ENCODE assay signal across 1 cellular context in the genomic region with DNA sequence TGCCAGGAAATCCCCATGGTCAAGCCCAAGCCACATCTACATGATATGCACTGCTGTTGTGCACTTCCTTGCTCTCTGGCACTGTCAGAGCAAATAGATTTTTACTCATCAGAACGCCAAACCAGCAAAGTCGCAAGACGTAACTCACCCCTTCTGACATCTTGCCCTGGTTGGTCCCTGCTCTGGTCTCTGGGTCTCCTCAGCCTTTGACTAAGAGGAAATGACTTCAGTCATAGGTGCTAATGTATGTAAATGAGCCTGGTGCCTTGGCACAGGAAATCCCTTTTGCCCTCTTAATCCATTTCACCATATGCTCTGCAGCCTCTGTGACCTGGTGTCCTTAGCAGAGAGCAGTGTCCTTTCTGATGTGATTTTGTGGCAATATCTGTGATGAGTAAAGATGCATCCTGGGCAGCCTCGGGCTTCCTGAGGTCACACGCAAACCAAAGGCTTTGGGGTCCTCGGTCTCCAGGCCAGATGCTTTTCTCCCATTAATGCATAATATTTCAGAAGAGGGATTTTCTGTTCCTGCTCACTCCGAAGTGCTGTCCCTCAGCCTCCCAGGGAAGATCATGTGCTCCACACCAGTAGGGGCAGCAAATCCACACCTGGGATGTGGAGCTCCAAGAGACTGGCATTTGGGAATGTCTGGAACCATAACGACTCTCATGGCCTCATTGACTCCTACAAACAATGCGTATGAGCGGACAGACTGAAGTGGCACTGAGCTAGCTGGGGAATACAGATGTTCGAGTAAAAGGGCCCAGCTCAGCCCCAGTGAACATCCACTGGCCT.
TF ChIP-seq lines count a peak whose summit lies in the region.

No MANE protein-coding gene starts in this region.

TF ChIP-seq in IMR-90, 13 proteins besides CTCF, POLR2A, EP300 and RAD21 (continued from another document):
- TF ChIP-seq, protein P1, sequence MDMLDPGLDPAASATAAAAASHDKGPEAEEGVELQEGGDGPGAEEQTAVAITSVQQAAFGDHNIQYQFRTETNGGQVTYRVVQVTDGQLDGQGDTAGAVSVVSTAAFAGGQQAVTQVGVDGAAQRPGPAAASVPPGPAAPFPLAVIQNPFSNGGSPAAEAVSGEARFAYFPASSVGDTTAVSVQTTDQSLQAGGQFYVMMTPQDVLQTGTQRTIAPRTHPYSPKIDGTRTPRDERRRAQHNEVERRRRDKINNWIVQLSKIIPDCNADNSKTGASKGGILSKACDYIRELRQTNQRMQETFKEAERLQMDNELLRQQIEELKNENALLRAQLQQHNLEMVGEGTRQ (IDR thresholded peaks at IDR 0.05; ENCODE audit: low read depth, low read length): no peak
- TF ChIP-seq RFX5 (IDR thresholded peaks at IDR 0.05; ENCODE audit: low read depth, low read length): no peak
- no peak for TF ChIP-seq MAFK (IDR thresholded peaks at IDR 0.05; ENCODE audit: low read depth, low read length)
- no peak for TF ChIP-seq NFE2L2 (IDR thresholded peaks at IDR 0.05; ENCODE audit: low read depth, low read length)
- no peak for TF ChIP-seq SMC3 (IDR thresholded peaks at IDR 0.05; ENCODE audit: low read depth, low read length)
- TF ChIP-seq CHD1 (IDR thresholded peaks at IDR 0.05; ENCODE audit: low read depth, low read length): no peak
- no peak for TF ChIP-seq FOS (IDR thresholded peaks at IDR 0.05; ENCODE audit: low read depth, low read length)
- TF ChIP-seq, protein P2, sequence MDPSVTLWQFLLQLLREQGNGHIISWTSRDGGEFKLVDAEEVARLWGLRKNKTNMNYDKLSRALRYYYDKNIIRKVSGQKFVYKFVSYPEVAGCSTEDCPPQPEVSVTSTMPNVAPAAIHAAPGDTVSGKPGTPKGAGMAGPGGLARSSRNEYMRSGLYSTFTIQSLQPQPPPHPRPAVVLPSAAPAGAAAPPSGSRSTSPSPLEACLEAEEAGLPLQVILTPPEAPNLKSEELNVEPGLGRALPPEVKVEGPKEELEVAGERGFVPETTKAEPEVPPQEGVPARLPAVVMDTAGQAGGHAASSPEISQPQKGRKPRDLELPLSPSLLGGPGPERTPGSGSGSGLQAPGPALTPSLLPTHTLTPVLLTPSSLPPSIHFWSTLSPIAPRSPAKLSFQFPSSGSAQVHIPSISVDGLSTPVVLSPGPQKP (IDR thresholded peaks at IDR 0.05; ENCODE audit: borderline replicate concordance, low read depth, low read length): no peak
- TF ChIP-seq MAZ (IDR thresholded peaks at IDR 0.05; ENCODE audit: borderline replicate concordance, low read depth, low read length): no peak
- no peak for TF ChIP-seq RCOR1 (IDR thresholded peaks at IDR 0.05; ENCODE audit: insufficient replicate concordance, low read length)
